ENCODE assay signal across 20 cellular contexts in genomic region chr10:103587073-103587472, GRCh38.
DNase-seq lines count a peak whose midpoint lies in the region; ATAC-seq and TF ChIP-seq lines count a peak whose summit lies in the region.
"Had no signal": no experiment of that assay in that cellular context is flagged by ENCODE, and none has a peak within 500 bp of the region (broad histone marks: within the 10 kb centered on the region; RNA-seq: fewer than 3 reads in every experiment).

No MANE protein-coding gene starts in this region.

- no peaks in the 10 kb centered on the region for H3K27me3 Mint-ChIP-seq in CD4-positive, alpha-beta T cell
- no peaks in the 10 kb centered on the region for H3K27me3 Mint-ChIP-seq in T-cell
- H3K27me3 Mint-ChIP-seq in stimulated activated naive B cell treated with anti-CD40 and anti-IgM and Interleukin-4, amounts not matched to agents 10 μg/mL and 1 μg/mL and 100 μg/mL, for 72 hours = peaks cover 0 to 7% of the 10 kb centered on the region in 2 donors
- H3K27me3 Mint-ChIP-seq in activated CD8-positive, alpha-beta T cell treated with anti-CD3 and anti-CD28 coated beads, Interleukin-2, amount 10 ng/mL, durations not matched to agents 7 days and 5 days (ENCODE audit: low read depth) = peaks cover 6% of the 10 kb centered on the region
- H3K27me3 Mint-ChIP-seq: CD4-positive, CD25-positive, alpha-beta regulatory T cell had no signal

- H3K9me3 ChIP-seq in CD4-positive, alpha-beta T cell (ENCODE audit: control insufficient read depth, low read length) = no peaks in the 10 kb centered on the region
- H3K9me3 ChIP-seq in osteoblast (ENCODE audit: low read depth, low read length) (no peaks in the 10 kb centered on the region), heart left ventricle (peaks cover 0 to 10% (median 0%) of the 10 kb centered on the region in 12 donors)
- H3K9me3 ChIP-seq: A549, BE2C had no signal

- no peaks in the 10 kb centered on the region for H3K4me1 ChIP-seq in osteoblast (ENCODE audit: insufficient read depth, low read length)
- H3K4me1 ChIP-seq in heart left ventricle = peaks cover 0 to 12% (median 0%) of the 10 kb centered on the region in 12 donors
- H3K4me1 ChIP-seq: A549, Caco-2 had no signal

- no peaks in the 10 kb centered on the region for H3K79me2 ChIP-seq in osteoblast (ENCODE audit: insufficient read depth, low read length)

- H3K4me2 ChIP-seq in osteoblast (ENCODE audit: insufficient read depth, low read length) = no peak overlapping the region
- H3K4me2 ChIP-seq: A549, BLaER1 had no signal

- H4K20me1 ChIP-seq in osteoblast (ENCODE audit: insufficient read depth, low read length) = no peaks in the 10 kb centered on the region

- H2AFZ ChIP-seq in osteoblast (ENCODE audit: low read length) = no peak overlapping the region

- ATAC-seq in CD4-positive, alpha-beta T cell (ENCODE audit: poor library complexity) = no peak
- no peak for ATAC-seq in T-cell (replicated peaks in 1 of 4)
- ATAC-seq in stimulated activated naive B cell treated with anti-CD40 and anti-IgM and Interleukin-4, amounts not matched to agents 10 μg/mL and 1 μg/mL and 100 μg/mL, for 72 hours (replicated peaks) = no peak
- no peak for ATAC-seq in heart left ventricle
- ATAC-seq in activated CD8-positive, alpha-beta T cell treated with anti-CD3 and anti-CD28 coated beads, Interleukin-2, amount 10 ng/mL, durations not matched to agents 7 days and 5 days = no peak
- ATAC-seq: A549; CD8-positive, alpha-beta T cell had no signal

- peaks cover 11% of the 10 kb centered on the region for H3K4me1 Mint-ChIP-seq in CD4-positive, alpha-beta T cell (ENCODE audit: low read depth)
- H3K4me1 Mint-ChIP-seq in T-cell = peaks cover 14 to 28% (median 14%) of the 10 kb centered on the region in 3 donors
- peaks cover 8 to 11% of the 10 kb centered on the region in 2 donors for H3K4me1 Mint-ChIP-seq in stimulated activated naive B cell treated with anti-CD40 and anti-IgM and Interleukin-4, amounts not matched to agents 10 μg/mL and 1 μg/mL and 100 μg/mL, for 72 hours
- H3K4me1 Mint-ChIP-seq in activated CD8-positive, alpha-beta T cell treated with anti-CD3 and anti-CD28 coated beads, Interleukin-2, amount 10 ng/mL, durations not matched to agents 7 days and 5 days (ENCODE audit: low read depth) = peaks cover 26% of the 10 kb centered on the region

- H3K9me3 Mint-ChIP-seq in CD4-positive, alpha-beta T cell = no peaks in the 10 kb centered on the region
- peaks cover 0 to 4% (median 0%) of the 10 kb centered on the region in 3 donors for H3K9me3 Mint-ChIP-seq in T-cell
- H3K9me3 Mint-ChIP-seq in stimulated activated naive B cell treated with anti-CD40 and anti-IgM and Interleukin-4, amounts not matched to agents 10 μg/mL and 1 μg/mL and 100 μg/mL, for 72 hours = no peaks in the 10 kb centered on the region
- H3K9me3 Mint-ChIP-seq in activated CD8-positive, alpha-beta T cell treated with anti-CD3 and anti-CD28 coated beads, Interleukin-2, amount 10 ng/mL, durations not matched to agents 7 days and 5 days (ENCODE audit: insufficient read depth) = no peaks in the 10 kb centered on the region
- H3K9me3 Mint-ChIP-seq: CD4-positive, CD25-positive, alpha-beta regulatory T cell; CD8-positive, alpha-beta T cell had no signal

- no peak overlapping the region for H3K27ac ChIP-seq in CD4-positive, alpha-beta T cell (ENCODE audit: low read depth, low read length)
- H3K27ac ChIP-seq in osteoblast (ENCODE audit: low read depth, low read length) (no peak overlapping the region), heart left ventricle (no peak overlapping the region)
- H3K27ac ChIP-seq: 22Rv1, A549, BLaER1 had no signal

- H3K36me3 ChIP-seq in osteoblast (ENCODE audit: insufficient read depth, low read length) (no peaks in the 10 kb centered on the region), heart left ventricle (peaks cover 0 to 3% (median 0%) of the 10 kb centered on the region in 9 donors)
- H3K36me3 ChIP-seq: BE2C had no signal

- peak overlapping the region; percentile 63 for H3K27ac Mint-ChIP-seq in CD4-positive, alpha-beta T cell
- peak overlapping the region; percentile 5 to 33 for H3K27ac Mint-ChIP-seq in T-cell
- H3K27ac Mint-ChIP-seq in stimulated activated naive B cell treated with anti-CD40 and anti-IgM and Interleukin-4, amounts not matched to agents 10 μg/mL and 1 μg/mL and 100 μg/mL, for 72 hours = peak overlapping the region; percentile 52
- no peak overlapping the region for H3K27ac Mint-ChIP-seq in activated CD8-positive, alpha-beta T cell treated with anti-CD3 and anti-CD28 coated beads, Interleukin-2, amount 10 ng/mL, durations not matched to agents 7 days and 5 days
- H3K27ac Mint-ChIP-seq: CD14-positive monocyte; CD8-positive, alpha-beta T cell had no signal

- intact Hi-C loops in CD4-positive, alpha-beta T cell (cut with DNase I, micrococcal nuclease) = loop anchor here (5.0 to 10.0 kb wide), 3 partner anchors 378 to 530 kb away; partner anchors contain the start of gene SLK (in 2 of the 2)
- intact Hi-C loops in heart left ventricle (cut with DNase I) = no loop called here

- POLR2A ChIA-PET in CD4-positive, alpha-beta T cell (lab: Charles Lee) = no interaction called here
- POLR2A ChIA-PET in T-cell (lab: Charles Lee) = no interaction called here
- POLR2A ChIA-PET in activated CD8-positive, alpha-beta T cell treated with anti-CD3 and anti-CD28 coated beads, Interleukin-2, amount 10 ng/mL, durations not matched to agents 7 days and 5 days (lab: Charles Lee) = no interaction called here

- CTCF ChIA-PET in CD4-positive, alpha-beta T cell (lab: Charles Lee) = no interaction called here
- CTCF ChIA-PET in T-cell (lab: Charles Lee) = no interaction called here
- CTCF ChIA-PET in activated CD8-positive, alpha-beta T cell treated with anti-CD3 and anti-CD28 coated beads, Interleukin-2, amount 10 ng/mL, durations not matched to agents 7 days and 5 days (lab: Charles Lee) = interaction anchor here (1.5 to 1.9 kb wide), 2 partner anchors 23 to 99 kb away, joined by 3 to 6 read pairs; no protein-coding TSS in a partner anchor

- H3K4me3 ChIP-seq in osteoblast (ENCODE audit: insufficient read depth, low read length) (no peak overlapping the region), heart left ventricle (no peak overlapping the region)
- H3K4me3 ChIP-seq: A549, BLaER1 had no signal

- peaks cover 5% of the 10 kb centered on the region for H3K36me3 Mint-ChIP-seq in CD4-positive, alpha-beta T cell (ENCODE audit: low read depth)
- peaks cover 2% of the 10 kb centered on the region for H3K36me3 Mint-ChIP-seq in T-cell
- peaks cover 0 to 4% of the 10 kb centered on the region in 2 donors for H3K36me3 Mint-ChIP-seq in stimulated activated naive B cell treated with anti-CD40 and anti-IgM and Interleukin-4, amounts not matched to agents 10 μg/mL and 1 μg/mL and 100 μg/mL, for 72 hours
- H3K36me3 Mint-ChIP-seq in activated CD8-positive, alpha-beta T cell treated with anti-CD3 and anti-CD28 coated beads, Interleukin-2, amount 10 ng/mL, durations not matched to agents 7 days and 5 days (ENCODE audit: low read depth) = peaks cover 2% of the 10 kb centered on the region
- H3K36me3 Mint-ChIP-seq: CD14-positive monocyte; CD4-positive, CD25-positive, alpha-beta regulatory T cell; CD8-positive, alpha-beta T cell had no signal

- H3K4me3 Mint-ChIP-seq in CD4-positive, alpha-beta T cell = no peak overlapping the region
- no peak overlapping the region for H3K4me3 Mint-ChIP-seq in T-cell
- no peak overlapping the region for H3K4me3 Mint-ChIP-seq in stimulated activated naive B cell treated with anti-CD40 and anti-IgM and Interleukin-4, amounts not matched to agents 10 μg/mL and 1 μg/mL and 100 μg/mL, for 72 hours
- H3K4me3 Mint-ChIP-seq in activated CD8-positive, alpha-beta T cell treated with anti-CD3 and anti-CD28 coated beads, Interleukin-2, amount 10 ng/mL, durations not matched to agents 7 days and 5 days = no peak overlapping the region
- H3K4me3 Mint-ChIP-seq: CD8-positive, alpha-beta T cell had no signal

- no peak for TF ChIP-seq POLR2A in heart left ventricle (IDR thresholded peaks at IDR 0.05)

- no peak for DNase-seq in CD4-positive, alpha-beta T cell
- no peak for DNase-seq in T-cell
- DNase-seq in osteoblast (ENCODE audit: insufficient read length, low spot score, missing footprints) = peak; percentile 90
- no peak for DNase-seq in stimulated activated naive B cell treated with anti-CD40 and anti-IgM and Interleukin-4, amounts not matched to agents 10 μg/mL and 1 μg/mL and 100 μg/mL, for 72 hours
- DNase-seq in heart left ventricle = no peak
- no peak for DNase-seq in activated CD8-positive, alpha-beta T cell treated with anti-CD3 and anti-CD28 coated beads, Interleukin-2, amount 10 ng/mL, durations not matched to agents 7 days and 5 days
- DNase-seq in OCI-M2 (lab: John Stamatoyannopoulos, UW; ENCODE audit: unreplicated experiment) = no peak
- DNase-seq: AML-193; BE2C; C1 segment of cervical spinal cord; Caco-2; Calu3; CD4-positive, CD25-positive, alpha-beta regulatory T cell; CD8-positive, alpha-beta T cell; DMS79 treated with DMSO at 0.1 percent for 48 hours; GF-D8 had no signal

- H3K27me3 ChIP-seq in CD4-positive, alpha-beta T cell (ENCODE audit: control insufficient read depth, insufficient read depth, low read length) = no peaks in the 10 kb centered on the region
- H3K27me3 ChIP-seq in osteoblast (ENCODE audit: insufficient read depth, low read length) = peaks cover 6% of the 10 kb centered on the region
- H3K27me3 ChIP-seq in heart left ventricle = peaks cover 0 to 17% (median 4%) of the 10 kb centered on the region in 9 donors
- H3K27me3 ChIP-seq: BE2C, BLaER1 had no signal

- TF ChIP-seq CTCF in CD4-positive, alpha-beta T cell (IDR thresholded peaks at IDR 0.05) = no peak
- TF ChIP-seq CTCF in osteoblast (IDR thresholded peaks at IDR 0.05; ENCODE audit: extremely low read depth, low read depth, low read length) (no peak), heart left ventricle (IDR thresholded peaks at IDR 0.05) (no peak)

Comparison
In these comparisons a context has a peak if more than half of its experiments do, and no peak if none do; other contexts are left out.
1. intact Hi-C loops: an anchor here in CD4-positive, alpha-beta T cell (5.0 to 10.0 kb wide); none called in heart left ventricle.